In the genomic region with DNA sequence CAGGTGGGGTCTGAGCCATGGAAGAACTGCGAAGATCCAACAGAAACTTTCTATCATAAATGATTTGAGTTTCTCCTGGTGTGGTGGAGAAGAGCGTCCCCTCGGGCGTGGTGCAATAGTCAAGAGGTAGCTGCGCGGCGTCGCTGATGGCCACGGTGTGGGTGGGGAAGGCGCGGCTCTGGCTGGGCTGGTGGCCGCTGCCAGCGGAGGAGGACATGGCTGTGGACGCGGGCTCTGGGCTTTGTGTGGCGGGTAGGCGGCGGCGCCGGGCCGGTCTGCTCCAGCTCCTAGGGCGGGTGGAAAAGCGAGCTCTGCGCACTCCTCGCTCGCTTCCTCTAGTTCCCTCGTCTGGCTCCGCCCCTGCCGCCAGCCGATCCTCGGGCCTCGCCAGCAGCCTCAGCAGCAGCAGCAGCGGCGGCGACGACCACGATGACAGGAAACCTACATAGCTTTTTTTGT, we compare ENCODE assay signal across 8 cellular contexts. TPM values are rescaled to one million over a fixed set of nuclear protein-coding genes. Genes with fewer than 3 reads are reported as not detected.
DNase-seq lines count a peak whose midpoint lies in the region; ATAC-seq and TF ChIP-seq lines count a peak whose summit lies in the region.

No MANE protein-coding gene starts in this region.

- WGBS in aorta, 2 donors: 2% methylated on average over 37 of the region's 37 CpGs

- intact Hi-C loops in aorta (cut with DNase I): no loop called here

- peaks cover 25% of the 10 kb centered on the region for H3K4me1 ChIP-seq in ES-I3 (ENCODE audit: insufficient read depth, low read length)
- peaks cover 2 to 4% of the 10 kb centered on the region in 2 donors for H3K4me1 ChIP-seq in aorta (ENCODE audit: control insufficient read depth in 1 of 2, insufficient read depth in 2 of 2, low read length in 2 of 2)

- H3K9ac ChIP-seq in ES-I3 (ENCODE audit: low read depth, low read length): peak overlapping the region; percentile 49; the same call in 1 of the 2 replicates

- in situ Hi-C loops in astrocyte of the cerebellum (cut with HindIII; ENCODE audit: low sequenced_read_pairs): no loop called here

- no peaks in the 10 kb centered on the region for H3K27me3 ChIP-seq in aorta (ENCODE audit: control insufficient read depth in 1 of 2, insufficient read depth in 2 of 2, low read length in 1 of 2)

- peak overlapping the region in 1 of 2 donors; percentile 42 for H3K27ac ChIP-seq in aorta (ENCODE audit: low read depth in 1 of 2, low read length in 2 of 2)

- H3K36me3 ChIP-seq in ES-I3 (ENCODE audit: insufficient read depth, low read length): no peaks in the 10 kb centered on the region
- H3K36me3 ChIP-seq in aorta (ENCODE audit: control insufficient read depth in 1 of 2, insufficient read depth in 2 of 2, low read length in 1 of 2): peaks cover 0 to 3% of the 10 kb centered on the region in 2 donors

- ATAC-seq in aorta (ENCODE audit: low FRiP score): peak; percentile 94

- DNase-seq in HCEC 1CT (peak; percentile 73), NCI-H1092 treated with DMSO at 0.1 percent for 48 hours (lab: John Stamatoyannopoulos, UW) (peak; percentile 73), T-helper 9 cell (peak; percentile 70), astrocyte of the cerebellum (ENCODE audit: low read depth) (peak; percentile 24), hypothalamus (lab: John Stamatoyannopoulos, UW) (peak in 50 of 51 donors; percentile 23 to 89 (median 73)), retina (peak; percentile 90), aorta (peak; percentile 95 to 96)

- TF ChIP-seq CTCF in astrocyte of the cerebellum (IDR thresholded peaks at IDR 0.05; ENCODE audit: low read depth, low read length, missing control alignments): no peak

- H3K4me3 ChIP-seq in astrocyte of the cerebellum (ENCODE audit: low read depth, low read length): peak overlapping the region; percentile 39
- peak overlapping the region; percentile 2 to 33 for H3K4me3 ChIP-seq in aorta (ENCODE audit: low read length in 2 of 2)

- H3K9me3 ChIP-seq in ES-I3 (ENCODE audit: control insufficient read depth, insufficient read depth, low read length): no peaks in the 10 kb centered on the region
- H3K9me3 ChIP-seq in aorta (ENCODE audit: control insufficient read depth, low read length): no peaks in the 10 kb centered on the region

RNA-seq across cellular contexts. Expression of a gene that starts 5.9 kb away (rescaled TPM):
- total RNA-seq in aorta: 10 to 100 TPM; 38.7 to 65.8 TPM
- 10 to 100 TPM in 1 of 2 donors, 1 to 10 TPM in 1; 3.3 to 14.2 TPM for polyA plus RNA-seq in aorta

RNA-seq across cellular contexts. Expression of a gene that starts 32.7 kb away (rescaled TPM):
- total RNA-seq in aorta: 10 to 100 TPM; 16.0 to 21.9 TPM
- polyA plus RNA-seq in aorta: 10 to 100 TPM in 1 of 2 donors, 1 to 10 TPM in 1; 7.3 to 14.7 TPM

RNA-seq across cellular contexts. Expression of a gene that starts 32.7 kb away (rescaled TPM):
- total RNA-seq in aorta: 10 to 100 TPM; 16.8 to 20.8 TPM
- 10 to 100 TPM in 1 of 2 donors, 1 to 10 TPM in 1; 5.1 to 10.2 TPM for polyA plus RNA-seq in aorta

Comparison
In these comparisons a context has a peak if more than half of its experiments do, and no peak if none do; other contexts are left out.
1. DNase-seq: peak in every context shown above with its lines; median percentile 96 in aorta; 90 in retina; 73 in HCEC 1CT; 73 in NCI-H1092 treated with DMSO at 0.1 percent for 48 hours; 73 in hypothalamus; 70 in T-helper 9 cell; 24 in astrocyte of the cerebellum.